1 cellular context compared by ENCODE assay signal in genomic region chr14:103333754-103334643, GRCh38.
TF ChIP-seq lines count a peak whose summit lies in the region.

Gene EIF5, plus strand, starts transcription at chr14:103334237. Its CDS starts 1,624 bp downstream, at chr14:103335861.

TF ChIP-seq in HEK293, 187 proteins besides CTCF, POLR2A, EP300 and RAD21 (continued from another document):
- TF ChIP-seq ZBTB10 (tag by site-specific recombination; IDR thresholded peaks at IDR 0.05) (peak; percentile 97), ZBTB7A (tag by site-specific recombination; IDR thresholded peaks at IDR 0.05; ENCODE audit: low read depth) (peak; percentile 89), ZSCAN4 (tag by site-specific recombination; IDR thresholded peaks at IDR 0.05) (no peak), ZNF560 (tag by site-specific recombination; IDR thresholded peaks at IDR 0.05; ENCODE audit: borderline replicate concordance) (no peak), ZXDB (tag by site-specific recombination; IDR thresholded peaks at IDR 0.05) (peak; percentile 98), BCL6B (tag by site-specific recombination; IDR thresholded peaks at IDR 0.05) (no peak; the same call in 1 of the 2 replicates), IKZF3 (tag by site-specific recombination; IDR thresholded peaks at IDR 0.05) (peak; percentile 55; the same call in 1 of the 2 replicates), ZBTB6 (tag by site-specific recombination; IDR thresholded peaks at IDR 0.05) (peak; percentile 38; the same call in 1 of the 2 replicates), KLF16 (tag by site-specific recombination; IDR thresholded peaks at IDR 0.05) (peak; percentile 96), ZNF18 (tag by site-specific recombination; IDR thresholded peaks at IDR 0.05) (no peak), ZNF391 (tag by site-specific recombination; IDR thresholded peaks at IDR 0.05; ENCODE audit: borderline replicate concordance, low read depth) (no peak; the same call in 1 of the 2 replicates), ZNF221 (tag by site-specific recombination; IDR thresholded peaks at IDR 0.05; ENCODE audit: borderline replicate concordance) (0 out of 2 replicates have a peak, but pooled peaks have one; percentile 20), ZSCAN16 (tag by site-specific recombination; IDR thresholded peaks at IDR 0.05) (0 out of 2 replicates have a peak, but pooled peaks have one; percentile 54), PRDM2 (tag by site-specific recombination; IDR thresholded peaks at IDR 0.05; ENCODE audit: borderline replicate concordance) (no peak), ZNF544 (tag by site-specific recombination; IDR thresholded peaks at IDR 0.05) (no peak), ZNF341 (tag by site-specific recombination; IDR thresholded peaks at IDR 0.05; ENCODE audit: low read depth) (peak; percentile 51), ZNF654 (tag by site-specific recombination; IDR thresholded peaks at IDR 0.05; ENCODE audit: low read depth) (no peak), ZNF175 (tag by site-specific recombination; IDR thresholded peaks at IDR 0.05) (no peak), ZNF561 (tag by site-specific recombination; IDR thresholded peaks at IDR 0.05; ENCODE audit: borderline replicate concordance) (peak; percentile 69; the same call in 1 of the 2 replicates), ZNF239 (tag by site-specific recombination; IDR thresholded peaks at IDR 0.05) (no peak), ZIC2 (tag by site-specific recombination; IDR thresholded peaks at IDR 0.05) (peak; percentile 22; the same call in 1 of the 2 replicates), KLF1 (tag by site-specific recombination; IDR thresholded peaks at IDR 0.05) (0 out of 2 replicates have a peak, but pooled peaks have one; percentile 36)
- TF ChIP-seq, protein P1, sequence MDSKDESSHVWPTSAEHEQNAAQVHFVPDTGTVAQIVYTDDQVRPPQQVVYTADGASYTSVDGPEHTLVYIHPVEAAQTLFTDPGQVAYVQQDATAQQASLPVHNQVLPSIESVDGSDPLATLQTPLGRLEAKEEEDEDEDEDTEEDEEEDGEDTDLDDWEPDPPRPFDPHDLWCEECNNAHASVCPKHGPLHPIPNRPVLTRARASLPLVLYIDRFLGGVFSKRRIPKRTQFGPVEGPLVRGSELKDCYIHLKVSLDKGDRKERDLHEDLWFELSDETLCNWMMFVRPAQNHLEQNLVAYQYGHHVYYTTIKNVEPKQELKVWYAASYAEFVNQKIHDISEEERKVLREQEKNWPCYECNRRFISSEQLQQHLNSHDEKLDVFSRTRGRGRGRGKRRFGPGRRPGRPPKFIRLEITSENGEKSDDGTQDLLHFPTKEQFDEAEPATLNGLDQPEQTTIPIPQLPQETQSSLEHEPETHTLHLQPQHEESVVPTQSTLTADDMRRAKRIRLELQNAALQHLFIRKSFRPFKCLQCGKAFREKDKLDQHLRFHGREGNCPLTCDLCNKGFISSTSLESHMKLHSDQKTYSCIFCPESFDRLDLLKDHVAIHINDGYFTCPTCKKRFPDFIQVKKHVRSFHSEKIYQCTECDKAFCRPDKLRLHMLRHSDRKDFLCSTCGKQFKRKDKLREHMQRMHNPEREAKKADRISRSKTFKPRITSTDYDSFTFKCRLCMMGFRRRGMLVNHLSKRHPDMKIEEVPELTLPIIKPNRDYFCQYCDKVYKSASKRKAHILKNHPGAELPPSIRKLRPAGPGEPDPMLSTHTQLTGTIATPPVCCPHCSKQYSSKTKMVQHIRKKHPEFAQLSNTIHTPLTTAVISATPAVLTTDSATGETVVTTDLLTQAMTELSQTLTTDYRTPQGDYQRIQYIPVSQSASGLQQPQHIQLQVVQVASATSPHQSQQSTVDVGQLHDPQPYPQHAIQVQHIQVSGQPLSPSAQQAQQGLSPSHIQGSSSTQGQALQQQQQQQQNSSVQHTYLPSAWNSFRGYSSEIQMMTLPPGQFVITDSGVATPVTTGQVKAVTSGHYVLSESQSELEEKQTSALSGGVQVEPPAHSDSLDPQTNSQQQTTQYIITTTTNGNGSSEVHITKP (tag by site-specific recombination; IDR thresholded peaks at IDR 0.05) = peak; percentile 85
- TF ChIP-seq, protein P2, sequence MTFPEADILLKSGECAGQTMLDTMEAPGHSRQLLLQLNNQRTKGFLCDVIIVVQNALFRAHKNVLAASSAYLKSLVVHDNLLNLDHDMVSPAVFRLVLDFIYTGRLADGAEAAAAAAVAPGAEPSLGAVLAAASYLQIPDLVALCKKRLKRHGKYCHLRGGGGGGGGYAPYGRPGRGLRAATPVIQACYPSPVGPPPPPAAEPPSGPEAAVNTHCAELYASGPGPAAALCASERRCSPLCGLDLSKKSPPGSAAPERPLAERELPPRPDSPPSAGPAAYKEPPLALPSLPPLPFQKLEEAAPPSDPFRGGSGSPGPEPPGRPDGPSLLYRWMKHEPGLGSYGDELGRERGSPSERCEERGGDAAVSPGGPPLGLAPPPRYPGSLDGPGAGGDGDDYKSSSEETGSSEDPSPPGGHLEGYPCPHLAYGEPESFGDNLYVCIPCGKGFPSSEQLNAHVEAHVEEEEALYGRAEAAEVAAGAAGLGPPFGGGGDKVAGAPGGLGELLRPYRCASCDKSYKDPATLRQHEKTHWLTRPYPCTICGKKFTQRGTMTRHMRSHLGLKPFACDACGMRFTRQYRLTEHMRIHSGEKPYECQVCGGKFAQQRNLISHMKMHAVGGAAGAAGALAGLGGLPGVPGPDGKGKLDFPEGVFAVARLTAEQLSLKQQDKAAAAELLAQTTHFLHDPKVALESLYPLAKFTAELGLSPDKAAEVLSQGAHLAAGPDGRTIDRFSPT (tag by site-specific recombination; IDR thresholded peaks at IDR 0.05) = no peak
